In genomic region chr12:92863255-92863654, GRCh38 we compare ENCODE assay signal across 17 cellular contexts.
DNase-seq lines count a peak whose midpoint lies in the region; ATAC-seq, FAIRE-seq and TF ChIP-seq lines count a peak whose summit lies in the region.
"Had no signal": no experiment of that assay in that cellular context is flagged by ENCODE, and none has a peak within 500 bp of the region (broad histone marks: within the 10 kb centered on the region; RNA-seq: fewer than 3 reads in every experiment).

No MANE protein-coding gene starts in this region.

- H3K27me3 Mint-ChIP-seq in activated B cell treated with CpG ODN at 0.5 μM for 24 hours: no peaks in the 10 kb centered on the region
- H3K27me3 Mint-ChIP-seq in nephron progenitor cell (ENCODE audit: low read depth, poor library complexity): peaks cover 3% of the 10 kb centered on the region

- no peak overlapping the region for H2AFZ ChIP-seq in OCI-LY7 (ENCODE audit: low read length)

- H3K9me3 Mint-ChIP-seq in activated B cell treated with CpG ODN at 0.5 μM for 24 hours: peaks cover 2% of the 10 kb centered on the region
- no peaks in the 10 kb centered on the region for H3K9me3 Mint-ChIP-seq in nephron progenitor cell

- H4K20me1 ChIP-seq in OCI-LY7 (ENCODE audit: insufficient read depth, low read length): no peaks in the 10 kb centered on the region

- FAIRE-seq in H54 (lab: Jason Lieb, UNC): peak; percentile 55

- H3K9me3 ChIP-seq in OCI-LY7 (ENCODE audit: low read length) (no peaks in the 10 kb centered on the region), Peyer's patch (no peaks in the 10 kb centered on the region), vagina (no peaks in the 10 kb centered on the region)
- H3K9me3 ChIP-seq: HAP-1, SJSA1 had no signal

- peak overlapping the region; percentile 2 for H3K27ac Mint-ChIP-seq in activated B cell treated with CpG ODN at 0.5 μM for 24 hours
- H3K27ac Mint-ChIP-seq in nephron progenitor cell: no peak overlapping the region

- no peaks in the 10 kb centered on the region for H3K79me2 ChIP-seq in OCI-LY7 (ENCODE audit: insufficient read depth, low read depth, low read length)

- H3K4me1 ChIP-seq in OCI-LY7 (ENCODE audit: insufficient read depth, low read length, poor library complexity, severe bottlenecking): no peaks in the 10 kb centered on the region
- no peaks in the 10 kb centered on the region for H3K4me1 ChIP-seq in Peyer's patch
- no peaks in the 10 kb centered on the region for H3K4me1 ChIP-seq in vagina
- H3K4me1 ChIP-seq: HAP-1, SJSA1 had no signal

- H3K27ac ChIP-seq in OCI-LY7 (ENCODE audit: low read depth, low read length, poor library complexity, severe bottlenecking) (no peak overlapping the region), Peyer's patch (no peak overlapping the region), vagina (no peak overlapping the region)
- H3K27ac ChIP-seq: KMS-11, SJSA1 had no signal

- TF ChIP-seq CTCF in OCI-LY7 (conservative IDR thresholded peaks at IDR 0.05; ENCODE audit: low read length) (no peak), activated B cell treated with CpG ODN at 0.5 μM for 24 hours (IDR thresholded peaks at IDR 0.05) (no peak), Peyer's patch (IDR thresholded peaks at IDR 0.05) (no peak), nephron progenitor cell (IDR thresholded peaks at IDR 0.05) (no peak), vagina (IDR thresholded peaks at IDR 0.05) (no peak)

- no peaks in the 10 kb centered on the region for H3K27me3 ChIP-seq in Peyer's patch
- H3K27me3 ChIP-seq in vagina: no peaks in the 10 kb centered on the region
- H3K27me3 ChIP-seq: SJSA1 had no signal

- CTCF ChIA-PET in OCI-LY7 (lab: Charles Lee; ENCODE audit: unreplicated experiment): no interaction called here
- CTCF ChIA-PET in activated B cell treated with CpG ODN at 0.5 μM for 24 hours (lab: Charles Lee): no interaction called here

- H3K4me3 ChIP-seq in OCI-LY7 (ENCODE audit: low read depth, low read length, poor library complexity, severe bottlenecking) (no peak overlapping the region), Peyer's patch (no peak overlapping the region), vagina (no peak overlapping the region)
- H3K4me3 ChIP-seq: HAP-1, SJSA1 had no signal

- no peak for ATAC-seq in activated B cell treated with CpG ODN at 0.5 μM for 24 hours (ENCODE audit: low read depth)

- peak; percentile 11 for DNase-seq in CD1c-positive myeloid dendritic cell (ENCODE audit: extremely low spot score)
- no peak for DNase-seq in H54 (ENCODE audit: insufficient read length, low spot score)
- peak; percentile 8 for DNase-seq in OCI-LY7 (ENCODE audit: low spot score)
- no peak for DNase-seq in activated B cell treated with CpG ODN at 0.5 μM for 24 hours
- DNase-seq in Peyer's patch: no peak
- no peak for DNase-seq in nephron progenitor cell
- DNase-seq in vagina (ENCODE audit: extremely low spot score in 2 of 2): no peak
- DNase-seq: C1 segment of cervical spinal cord, DMS79 treated with DMSO at 0.1 percent for 48 hours, NCI-H1105, NCI-H1694, NCI-H2107, NCI-H510A treated with DMSO at 0.1 percent for 48 hours, NCI-H774 had no signal

- H3K9me2 ChIP-seq in OCI-LY7 (ENCODE audit: insufficient read depth, low read length): no peaks in the 10 kb centered on the region

- H3K4me2 ChIP-seq in OCI-LY7 (ENCODE audit: low read length): no peak overlapping the region
- H3K4me2 ChIP-seq: KMS-11 had no signal

- H3K4me3 Mint-ChIP-seq in activated B cell treated with CpG ODN at 0.5 μM for 24 hours (no peak overlapping the region), nephron progenitor cell (no peak overlapping the region)

- POLR2A ChIA-PET in OCI-LY7 (lab: Charles Lee) (interaction anchor here (0.6 kb wide), 1 partner anchor 88 kb away, joined by 3 read pairs; no protein-coding TSS in a partner anchor), activated B cell treated with CpG ODN at 0.5 μM for 24 hours (lab: Charles Lee) (no interaction called here)

- intact Hi-C loops in OCI-LY7 (cut with micrococcal nuclease; ENCODE audit: unreplicated experiment) (no loop called here), activated B cell treated with CpG ODN at 0.5 μM for 24 hours (cut with micrococcal nuclease) (no loop called here), vagina (cut with DNase I) (no loop called here)

- H3K36me3 ChIP-seq in OCI-LY7 (ENCODE audit: insufficient read depth, low read length): peaks cover 4% of the 10 kb centered on the region
- H3K36me3 ChIP-seq in Peyer's patch: peaks cover 0 to 10% (median 0%) of the 10 kb centered on the region in 3 donors
- peaks cover 0 to 6% of the 10 kb centered on the region in 2 donors for H3K36me3 ChIP-seq in vagina

- H3K36me3 Mint-ChIP-seq in activated B cell treated with CpG ODN at 0.5 μM for 24 hours (ENCODE audit: low read depth) (peaks cover 51% of the 10 kb centered on the region), nephron progenitor cell (ENCODE audit: low read depth) (peaks cover 29% of the 10 kb centered on the region)

- no TSS peak for BruUV-seq in OCI-LY7 (replicated peaks; lab: Mats Ljungman, UMichigan)

- TF ChIP-seq POLR2A in H54 (IDR thresholded peaks at IDR 0.05; ENCODE audit: low read depth, low read length) (no peak), Peyer's patch (IDR thresholded peaks at IDR 0.05) (no peak), vagina (IDR thresholded peaks at IDR 0.05) (no peak)

- peaks cover 10% of the 10 kb centered on the region for H3K4me1 Mint-ChIP-seq in activated B cell treated with CpG ODN at 0.5 μM for 24 hours
- H3K4me1 Mint-ChIP-seq in nephron progenitor cell: no peaks in the 10 kb centered on the region

Comparison
In these comparisons a context has a peak if more than half of its experiments do, and no peak if none do; other contexts are left out.
1. DNase-seq: peak in CD1c-positive myeloid dendritic cell (single experiment) and OCI-LY7 (single experiment); none in H54 (single experiment), activated B cell treated with CpG ODN at 0.5 μM for 24 hours (single experiment), Peyer's patch (0 of 3), nephron progenitor cell (single experiment) and vagina (0 of 2).